In genomic region chr5:77775773-77776605, GRCh38 we compare ENCODE assay signal across 1 cellular context.
TF ChIP-seq lines count a peak whose summit lies in the region.

A gene with protein sequence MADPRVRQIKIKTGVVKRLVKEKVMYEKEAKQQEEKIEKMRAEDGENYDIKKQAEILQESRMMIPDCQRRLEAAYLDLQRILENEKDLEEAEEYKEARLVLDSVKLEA (minus strand): TSS chr5:77776339. CDS start chr5:77776257, 82 bp downstream.

TF ChIP-seq in HEK293, 187 proteins besides CTCF, POLR2A, EP300 and RAD21 (continued from another document):
- TF ChIP-seq, protein P1, sequence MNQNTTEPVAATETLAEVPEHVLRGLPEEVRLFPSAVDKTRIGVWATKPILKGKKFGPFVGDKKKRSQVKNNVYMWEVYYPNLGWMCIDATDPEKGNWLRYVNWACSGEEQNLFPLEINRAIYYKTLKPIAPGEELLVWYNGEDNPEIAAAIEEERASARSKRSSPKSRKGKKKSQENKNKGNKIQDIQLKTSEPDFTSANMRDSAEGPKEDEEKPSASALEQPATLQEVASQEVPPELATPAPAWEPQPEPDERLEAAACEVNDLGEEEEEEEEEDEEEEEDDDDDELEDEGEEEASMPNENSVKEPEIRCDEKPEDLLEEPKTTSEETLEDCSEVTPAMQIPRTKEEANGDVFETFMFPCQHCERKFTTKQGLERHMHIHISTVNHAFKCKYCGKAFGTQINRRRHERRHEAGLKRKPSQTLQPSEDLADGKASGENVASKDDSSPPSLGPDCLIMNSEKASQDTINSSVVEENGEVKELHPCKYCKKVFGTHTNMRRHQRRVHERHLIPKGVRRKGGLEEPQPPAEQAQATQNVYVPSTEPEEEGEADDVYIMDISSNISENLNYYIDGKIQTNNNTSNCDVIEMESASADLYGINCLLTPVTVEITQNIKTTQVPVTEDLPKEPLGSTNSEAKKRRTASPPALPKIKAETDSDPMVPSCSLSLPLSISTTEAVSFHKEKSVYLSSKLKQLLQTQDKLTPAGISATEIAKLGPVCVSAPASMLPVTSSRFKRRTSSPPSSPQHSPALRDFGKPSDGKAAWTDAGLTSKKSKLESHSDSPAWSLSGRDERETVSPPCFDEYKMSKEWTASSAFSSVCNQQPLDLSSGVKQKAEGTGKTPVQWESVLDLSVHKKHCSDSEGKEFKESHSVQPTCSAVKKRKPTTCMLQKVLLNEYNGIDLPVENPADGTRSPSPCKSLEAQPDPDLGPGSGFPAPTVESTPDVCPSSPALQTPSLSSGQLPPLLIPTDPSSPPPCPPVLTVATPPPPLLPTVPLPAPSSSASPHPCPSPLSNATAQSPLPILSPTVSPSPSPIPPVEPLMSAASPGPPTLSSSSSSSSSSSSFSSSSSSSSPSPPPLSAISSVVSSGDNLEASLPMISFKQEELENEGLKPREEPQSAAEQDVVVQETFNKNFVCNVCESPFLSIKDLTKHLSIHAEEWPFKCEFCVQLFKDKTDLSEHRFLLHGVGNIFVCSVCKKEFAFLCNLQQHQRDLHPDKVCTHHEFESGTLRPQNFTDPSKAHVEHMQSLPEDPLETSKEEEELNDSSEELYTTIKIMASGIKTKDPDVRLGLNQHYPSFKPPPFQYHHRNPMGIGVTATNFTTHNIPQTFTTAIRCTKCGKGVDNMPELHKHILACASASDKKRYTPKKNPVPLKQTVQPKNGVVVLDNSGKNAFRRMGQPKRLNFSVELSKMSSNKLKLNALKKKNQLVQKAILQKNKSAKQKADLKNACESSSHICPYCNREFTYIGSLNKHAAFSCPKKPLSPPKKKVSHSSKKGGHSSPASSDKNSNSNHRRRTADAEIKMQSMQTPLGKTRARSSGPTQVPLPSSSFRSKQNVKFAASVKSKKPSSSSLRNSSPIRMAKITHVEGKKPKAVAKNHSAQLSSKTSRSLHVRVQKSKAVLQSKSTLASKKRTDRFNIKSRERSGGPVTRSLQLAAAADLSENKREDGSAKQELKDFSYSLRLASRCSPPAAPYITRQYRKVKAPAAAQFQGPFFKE (tag by site-specific recombination; IDR thresholded peaks at IDR 0.05; ENCODE audit: borderline replicate concordance): no peak
- TF ChIP-seq ZFP41 (tag by site-specific recombination; IDR thresholded peaks at IDR 0.05; ENCODE audit: borderline replicate concordance) (no peak), ZNF670 (tag by site-specific recombination; IDR thresholded peaks at IDR 0.05; ENCODE audit: low read depth) (no peak), GLIS2 (tag by site-specific recombination; IDR thresholded peaks at IDR 0.05) (peak; percentile 31; the same call in 1 of the 2 replicates), ZBTB1 (tag by site-specific recombination; IDR thresholded peaks at IDR 0.05) (no peak), ZNF623 (tag by site-specific recombination; IDR thresholded peaks at IDR 0.05) (no peak), ZNF223 (tag by site-specific recombination; IDR thresholded peaks at IDR 0.05) (no peak), REPIN1 (tag by site-specific recombination; IDR thresholded peaks at IDR 0.05; ENCODE audit: low read depth) (no peak), ZNF639 (tag by site-specific recombination; IDR thresholded peaks at IDR 0.05) (no peak), ZNF274 (IDR thresholded peaks at IDR 0.05; ENCODE audit: low read length) (no peak), ZNF274 (tag by site-specific recombination; IDR thresholded peaks at IDR 0.05; ENCODE audit: borderline replicate concordance) (no peak), ZNF654 (tag by site-specific recombination; IDR thresholded peaks at IDR 0.05; ENCODE audit: low read depth) (no peak), ZNF621 (tag by site-specific recombination; IDR thresholded peaks at IDR 0.05) (no peak), MZF1 (tag by site-specific recombination; IDR thresholded peaks at IDR 0.05; ENCODE audit: borderline replicate concordance) (no peak), ZFP37 (tag by site-specific recombination; IDR thresholded peaks at IDR 0.05) (no peak; the same call in 1 of the 2 replicates), ZXDB (tag by site-specific recombination; IDR thresholded peaks at IDR 0.05) (peak; percentile 54; the same call in 1 of the 2 replicates), ZEB2 (tag by site-specific recombination; IDR thresholded peaks at IDR 0.05) (0 out of 2 replicates have a peak, but pooled peaks have one; percentile 58), ZBTB17 (tag by site-specific recombination; IDR thresholded peaks at IDR 0.05) (peak; percentile 64), ZNF610 (tag by site-specific recombination; IDR thresholded peaks at IDR 0.05; ENCODE audit: borderline replicate concordance) (0 out of 2 replicates have a peak, but pooled peaks have one; percentile 14), ZNF596 (tag by site-specific recombination; IDR thresholded peaks at IDR 0.05) (peak; percentile 59; the same call in 1 of the 2 replicates), SCRT1 (tag by site-specific recombination; IDR thresholded peaks at IDR 0.05; ENCODE audit: borderline replicate concordance) (no peak), ZNF624 (tag by site-specific recombination; IDR thresholded peaks at IDR 0.05) (no peak)
